Comparison of ENCODE assay signal across 9 cellular contexts in genomic region chr13:52846567-52847321, GRCh38. TPM values are rescaled to one million over a fixed set of nuclear protein-coding genes. Genes with fewer than 3 reads are reported as not detected.
A peak's percentile ranks its signal among the peaks of the same experiment; 100 is the strongest.
DNase-seq lines count a peak whose midpoint lies in the region; ATAC-seq, FAIRE-seq and TF ChIP-seq lines count a peak whose summit lies in the region.
"Had no signal": no experiment of that assay in that cellular context is flagged by ENCODE, and none has a peak within 500 bp of the region (broad histone marks: within the 10 kb centered on the region; RNA-seq: fewer than 3 reads in every experiment).

No MANE protein-coding gene starts in this region.

- no peaks in the 10 kb centered on the region for H3K36me3 ChIP-seq in HepG2 (replicated peaks in 1 of 2; ENCODE audit: control insufficient read depth in 1 of 2, insufficient read depth in 2 of 2, low read length in 2 of 2)
- H3K36me3 ChIP-seq in transverse colon, result no peaks in the 10 kb centered on the region

- peaks cover 27% of the 10 kb centered on the region for H3K4me1 Mint-ChIP-seq in activated T-cell treated with anti-CD3 and anti-CD28 coated beads, Interleukin-2, amount 50 U/mL, for 24 hours (ENCODE audit: low read depth)
- H3K4me1 Mint-ChIP-seq in activated T-cell treated with anti-CD3 and anti-CD28 coated beads, Interleukin-2, amount 50 U/mL, for 4 hours (ENCODE audit: low read depth), result peaks cover 21% of the 10 kb centered on the region

- no peak overlapping the region for H3K4me3 Mint-ChIP-seq in activated T-cell treated with anti-CD3 and anti-CD28 coated beads, Interleukin-2, amount 50 U/mL, for 24 hours
- H3K4me3 Mint-ChIP-seq in activated T-cell treated with anti-CD3 and anti-CD28 coated beads, Interleukin-2, amount 50 U/mL, for 4 hours, result no peak overlapping the region

- peaks cover 81% of the 10 kb centered on the region for H3K27me3 Mint-ChIP-seq in activated T-cell treated with anti-CD3 and anti-CD28 coated beads, Interleukin-2, amount 50 U/mL, for 24 hours
- H3K27me3 Mint-ChIP-seq in activated T-cell treated with anti-CD3 and anti-CD28 coated beads, Interleukin-2, amount 50 U/mL, for 4 hours (ENCODE audit: low read depth), result peaks cover 66% of the 10 kb centered on the region

- FAIRE-seq in HepG2 (lab: Jason Lieb, UNC), result no peak

- H3K4me3 ChIP-seq in coronary artery (peak overlapping the region; percentile 55), HepG2 (replicated peaks in 1 of 3; ENCODE audit: insufficient read depth in 1 of 3, low read depth in 2 of 3, low read length in 3 of 3) (no peak overlapping the region), transverse colon (peak overlapping the region in 1 of 4 donors; percentile 40)

- H3K27ac ChIP-seq in coronary artery (no peak overlapping the region), HepG2 (ENCODE audit: extremely low read length, insufficient read depth, low read length) (no peak overlapping the region), transverse colon (no peak overlapping the region)

- TF ChIP-seq RAD21 in HepG2 (CRISPR knock-in tag; IDR thresholded peaks at IDR 0.05), result no peak

- in situ Hi-C loops in HepG2 (cut with HindIII; ENCODE audit: extremely low pct_ligation_motif_present, low pct_unique_long_range_greater_than_20kb) (no loop called here), transverse colon (cut with MboI; ENCODE audit: low pct_ligation_motif_present in 1 of 4, low pct_unique_long_range_greater_than_20kb in 1 of 4, low sequenced_read_pairs in 3 of 4) (no loop called here)

- H3K4me1 ChIP-seq in HepG2 (ENCODE audit: insufficient read depth, low read length), result peaks cover 12% of the 10 kb centered on the region
- peaks cover 0 to 24% (median 17%) of the 10 kb centered on the region in 4 donors for H3K4me1 ChIP-seq in transverse colon

- no peaks in the 10 kb centered on the region for H4K20me1 ChIP-seq in HepG2 (ENCODE audit: insufficient read depth, low read length)

- BruUV-seq in HepG2 (replicated peaks; lab: Mats Ljungman, UMichigan), result no TSS peak

- no peaks in the 10 kb centered on the region for H3K79me2 ChIP-seq in HepG2 (ENCODE audit: insufficient read depth, low read length)

- ATAC-seq in activated T-cell treated with anti-CD3 and anti-CD28 coated beads, Interleukin-2, amount 50 U/mL, for 4 hours, result no peak
- no peak for ATAC-seq in HepG2

- CTCF ChIA-PET in HepG2 (lab: Yijun Ruan, JAX; ENCODE audit: low intra/inter-chr PET ratio, low total read pairs), result no interaction called here

- POLR2A ChIA-PET in HepG2 (lab: Yijun Ruan, JAX), result no interaction called here

- H3K36me3 Mint-ChIP-seq in activated T-cell treated with anti-CD3 and anti-CD28 coated beads, Interleukin-2, amount 50 U/mL, for 24 hours (ENCODE audit: low read depth), result no peaks in the 10 kb centered on the region
- no peaks in the 10 kb centered on the region for H3K36me3 Mint-ChIP-seq in activated T-cell treated with anti-CD3 and anti-CD28 coated beads, Interleukin-2, amount 50 U/mL, for 4 hours (ENCODE audit: insufficient read depth)

- H3K9me3 ChIP-seq in HepG2 (ENCODE audit: low read length) (no peaks in the 10 kb centered on the region), transverse colon (no peaks in the 10 kb centered on the region)

- peak overlapping the region; percentile 59 for H3K27ac Mint-ChIP-seq in activated T-cell treated with anti-CD3 and anti-CD28 coated beads, Interleukin-2, amount 50 U/mL, for 24 hours

- peak; percentile 46 for DNase-seq in activated T-cell treated with anti-CD3 and anti-CD28 coated beads, Interleukin-2, amount 50 U/mL, for 24 hours
- DNase-seq in activated T-cell treated with anti-CD3 and anti-CD28 coated beads, Interleukin-2, amount 50 U/mL, for 4 hours, result no peak
- DNase-seq in coronary artery (ENCODE audit: low spot score) (no peak), HepG2 (ENCODE audit: low spot score) (no peak), transverse colon (peak; percentile 54), NCI-H146 (lab: John Stamatoyannopoulos, UW) (no peak), GDM1 (lab: John Stamatoyannopoulos, UW) (no peak), NCI-H1694 (lab: John Stamatoyannopoulos, UW) (no peak)

- H3K4me2 ChIP-seq in HepG2 (ENCODE audit: low read depth, low read length), result no peak overlapping the region

- H3K9ac ChIP-seq in HepG2 (ENCODE audit: insufficient read depth, low read depth, low read length), result no peak overlapping the region

- no peak for TF ChIP-seq POLR2A in HepG2 (IDR thresholded peaks at IDR 0.05; ENCODE audit: insufficient read depth in 1 of 2, low read depth in 2 of 2, low read length in 2 of 2)
- TF ChIP-seq POLR2A in transverse colon (IDR thresholded peaks at IDR 0.05), result no peak

- 95% methylated on average over 56 of the region's 100 CpGs for WGBS in HepG2 (ENCODE audit: low lambda C conversion rate)
- whole genome bisulfite sequencing in transverse colon (ENCODE audit: low coverage in 1 of 2), 2 donors, result 27% methylated on average over 46 of the region's 100 CpGs; no CpG with 5 or more reads in 1 of the 2 donors

- H3K27me3 ChIP-seq in HepG2 (ENCODE audit: control insufficient read depth in 1 of 2, insufficient read depth in 2 of 2, low read length in 2 of 2), result peaks cover 0 to 10% of the 10 kb centered on the region in 2 experiments; a peak in 1 of 5 replicates
- H3K27me3 ChIP-seq in transverse colon, result peaks cover 78% of the 10 kb centered on the region

- no peak for TF ChIP-seq CTCF in coronary artery (IDR thresholded peaks at IDR 0.05)
- no peak for TF ChIP-seq CTCF in HepG2 (CRISPR knock-in tag; IDR thresholded peaks at IDR 0.05)
- peak in 3 of 5 experiments; percentile 24 to 41 (median 34) for TF ChIP-seq CTCF in transverse colon (IDR thresholded peaks at IDR 0.05)

- peaks cover 2% of the 10 kb centered on the region for H3K9me3 Mint-ChIP-seq in activated T-cell treated with anti-CD3 and anti-CD28 coated beads, Interleukin-2, amount 50 U/mL, for 24 hours
- no peaks in the 10 kb centered on the region for H3K9me3 Mint-ChIP-seq in activated T-cell treated with anti-CD3 and anti-CD28 coated beads, Interleukin-2, amount 50 U/mL, for 4 hours

- TF ChIP-seq EP300 in HepG2 (IDR thresholded peaks at IDR 0.05; ENCODE audit: low read depth in 2 of 2, low read length in 2 of 2) (no peak), HepG2 (CRISPR knock-in tag; IDR thresholded peaks at IDR 0.05; ENCODE audit: borderline replicate concordance) (no peak), transverse colon (IDR thresholded peaks at IDR 0.05; ENCODE audit: low read depth) (no peak)

- H2AFZ ChIP-seq in HepG2 (ENCODE audit: low read length), result no peak overlapping the region

- intact Hi-C loops in HepG2 (cut with micrococcal nuclease; ENCODE audit: unreplicated experiment), result no loop called here
- intact Hi-C loops in transverse colon (cut with DNase I; ENCODE audit: low total_unique reads), result no loop called here

TF ChIP-seq in HepG2, 621 proteins besides CTCF, POLR2A, EP300 and RAD21:
- TF ChIP-seq KAT2B (IDR thresholded peaks at IDR 0.05; ENCODE audit: borderline replicate concordance, low read depth, low read length), result no peak
- peak; percentile 32 to 53; a peak in 3 of 4 replicates for TF ChIP-seq REST (IDR thresholded peaks at IDR 0.05; ENCODE audit: borderline replicate concordance in 1 of 2, low read depth in 1 of 2, low read length in 2 of 2)
- no peak for TF ChIP-seq HIVEP1 (CRISPR knock-in tag; IDR thresholded peaks at IDR 0.05)

RNA-seq across cellular contexts. Expression of gene PCDH8, which starts 1.7 kb away (rescaled TPM):
- not detected for total RNA-seq in activated T-cell treated with anti-CD3 and anti-CD28 coated beads, Interleukin-2, amount 50 U/mL, for 4 hours
- total RNA-seq in HepG2 (2016; rRNA removed; fragmentation: Illumina TruSeq; extraction: Trizol) (not detected in 2 replicates), transverse colon (1 to 10 TPM in 2 of 4 donors, not detected in 2; 1.9 to 4.9 TPM)
- not detected in 2 replicates for total RNA-seq in HepG2 (2016; cell fraction: cytosol; rRNA removed; fragmentation: Illumina TruSeq; extraction: Trizol; ENCODE audit: low read depth)
- not detected in 2 replicates for total RNA-seq in HepG2 (2016; cell fraction: insoluble cytoplasmic fraction; rRNA removed; fragmentation: Illumina TruSeq; extraction: Trizol)
- total RNA-seq in HepG2 (2016; cell fraction: membrane; rRNA removed; fragmentation: Illumina TruSeq; extraction: Trizol), result not detected in 2 replicates
- total RNA-seq in HepG2 (2016; cell fraction: nucleus; rRNA removed; fragmentation: Illumina TruSeq; extraction: Trizol), result not detected in 2 replicates
- not detected in 2 replicates for polyA plus RNA-seq in HepG2 (2011; rRNA removed)
- polyA plus RNA-seq in HepG2 (2011; cell fraction: cytosol; rRNA removed), result not detected in 2 replicates
- polyA plus RNA-seq in HepG2 (2011; cell fraction: nucleus; rRNA removed), result not detected in 2 replicates
- not detected in 2 replicates for polyA plus RNA-seq in HepG2 (2012)
- not detected in 2 replicates for polyA plus RNA-seq in HepG2 (2016; cell fraction: cytosol; fragmentation: Illumina TruSeq; extraction: Trizol; ENCODE audit: low read depth)
- not detected in 2 replicates for polyA plus RNA-seq in HepG2 (2016; cell fraction: insoluble cytoplasmic fraction; fragmentation: Illumina TruSeq; extraction: Trizol; ENCODE audit: low read depth)
- not detected in 2 replicates for polyA plus RNA-seq in HepG2 (2016; cell fraction: membrane; fragmentation: Illumina TruSeq; extraction: Trizol; ENCODE audit: low read depth)
- not detected in 2 replicates for polyA plus RNA-seq in HepG2 (2016; cell fraction: nucleus; fragmentation: Illumina TruSeq; extraction: Trizol; ENCODE audit: insufficient read depth, low read depth)
- not detected in 2 replicates for polyA minus RNA-seq in HepG2 (2011; rRNA and poly(A)+ RNA removed; ENCODE audit: low replicate concordance)
- polyA minus RNA-seq in HepG2 (2011; cell fraction: cytosol; rRNA and poly(A)+ RNA removed), result not detected in 2 replicates
- not detected in 2 replicates for polyA minus RNA-seq in HepG2 (2011; cell fraction: nucleus; rRNA and poly(A)+ RNA removed)
- total RNA-seq: HT1080 had no signal

Comparison
In these comparisons a context has a peak if more than half of its experiments do, and no peak if none do; other contexts are left out.
1. DNase-seq: peak in activated T-cell treated with anti-CD3 and anti-CD28 coated beads, Interleukin-2, amount 50 U/mL, for 24 hours (single experiment) and transverse colon (single experiment); none in activated T-cell treated with anti-CD3 and anti-CD28 coated beads, Interleukin-2, amount 50 U/mL, for 4 hours (single experiment), coronary artery (single experiment), HepG2 (single experiment), NCI-H146 (single experiment), GDM1 (single experiment) and NCI-H1694 (single experiment).
2. CTCF ChIP-seq: peak in transverse colon (3 of 5); none in coronary artery (single experiment) and HepG2 (single experiment).